Comparison of ENCODE assay signal across 27 cellular contexts in genomic region chr10:129481641-129482040, GRCh38.
"Had no signal": no experiment of that assay in that cellular context is flagged by ENCODE, and none has a peak within 500 bp of the region (broad histone marks: within the 10 kb centered on the region; RNA-seq: fewer than 3 reads in every experiment).

No MANE protein-coding gene starts in this region.

- H3K27ac ChIP-seq: stomach, suprapubic skin, testis, thoracic aorta, thyroid gland, tibial artery, tibial nerve, transverse colon, upper lobe of left lung, upper lobe of right lung, uterus, vagina had no signal

- H3K27me3 ChIP-seq: stomach, suprapubic skin, testis, thyroid gland, tibial artery, tibial nerve, transverse colon, upper lobe of left lung, upper lobe of right lung, uterus, vagina had no signal

- H3K4me1 ChIP-seq: stomach, suprapubic skin, testis, tibial artery, tibial nerve, transverse colon, upper lobe of left lung, upper lobe of right lung, uterus, vagina had no signal

- DNase-seq: stimulated activated CD4-positive, alpha-beta T cell treated with anti-CD3 and anti-CD28 coated beads, Interleukin-2, amount 100 ng/mL, for 48 hours; stimulated activated CD4-positive, alpha-beta T cell treated with anti-CD3 and anti-CD28 coated beads, Interleukin-4, amount 100 ng/mL, for 1 hour; stimulated activated CD4-positive, alpha-beta T cell treated with anti-CD3 and anti-CD28 coated beads, Interleukin-4, amount 100 ng/mL, for 24 hours; stimulated activated CD4-positive, alpha-beta T cell treated with anti-CD3 and anti-CD28 coated beads, Interleukin-4, amount 100 ng/mL, for 4 hours; stimulated activated CD8-positive, alpha-beta memory T cell treated with anti-CD3 and anti-CD28 coated beads, Interleukin-4, amount 100 ng/mL, for 48 hours; stimulated activated naive B cell treated with anti-CD40 and anti-IgM and Interleukin-4, amounts not matched to agents 10 μg/mL and 1 μg/mL and 100 μg/mL, for 72 hours; stimulated activated naive CD4-positive, alpha-beta T cell; stimulated activated naive CD4-positive, alpha-beta T cell treated with Interleukin-2 at 50 U/mL for 16 hours; stimulated activated naive CD8-positive, alpha-beta T cell treated with anti-CD3 and anti-CD28 coated beads, Interleukin-15, amount 100 ng/mL, for 72 hours; stimulated activated naive CD8-positive, alpha-beta T cell treated with anti-CD3 and anti-CD28 coated beads, Interleukin-15, Interleukin-2, amounts not matched to agents 100 U/mL and 50 U/mL, for 24 hours; stomach; substantia nigra; testis; thyroid gland; tibial artery; transverse colon; trophoblast cell; upper lobe of left lung; upper lobe of right lung; uterus had no signal

- FAIRE-seq: urothelium cell line had no signal

- ATAC-seq: stimulated activated effector memory CD8-positive, alpha-beta T cell treated with anti-CD3 and anti-CD28 coated beads, Interleukin-12 subunit alpha, Interleukin-12 subunit beta, amount 100 ng/mL, for 72 hours; stimulated activated memory B cell treated with anti-CD40 and anti-IgM and Interleukin-4, amounts not matched to agents 10 μg/mL and 1 μg/mL and 100 μg/mL, for 72 hours; stimulated activated naive B cell treated with anti-CD40 and anti-IgM and Interleukin-4, amounts not matched to agents 10 μg/mL and 1 μg/mL and 100 μg/mL, for 72 hours; stimulated activated naive CD8-positive, alpha-beta T cell treated with anti-CD3 and anti-CD28 coated beads, Interleukin-15, amount 100 ng/mL, for 72 hours; stimulated activated naive CD8-positive, alpha-beta T cell treated with anti-CD3 and anti-CD28 coated beads, Interleukin-15, Interleukin-2, amounts not matched to agents 100 U/mL and 50 U/mL, for 24 hours; upper lobe of right lung had no signal

- H3K36me3 ChIP-seq: suprapubic skin, thoracic aorta, thyroid gland, tibial artery, transverse colon, upper lobe of right lung, uterus, vagina had no signal

- H3K4me3 ChIP-seq: stomach, suprapubic skin, testis, thoracic aorta, thyroid gland, tibial artery, tibial nerve, transverse colon, upper lobe of left lung, upper lobe of right lung, uterus, vagina had no signal

- H3K9me3 ChIP-seq: testis had no signal
